Comparison of ENCODE assay signal across 1 cellular context in the genomic region with DNA sequence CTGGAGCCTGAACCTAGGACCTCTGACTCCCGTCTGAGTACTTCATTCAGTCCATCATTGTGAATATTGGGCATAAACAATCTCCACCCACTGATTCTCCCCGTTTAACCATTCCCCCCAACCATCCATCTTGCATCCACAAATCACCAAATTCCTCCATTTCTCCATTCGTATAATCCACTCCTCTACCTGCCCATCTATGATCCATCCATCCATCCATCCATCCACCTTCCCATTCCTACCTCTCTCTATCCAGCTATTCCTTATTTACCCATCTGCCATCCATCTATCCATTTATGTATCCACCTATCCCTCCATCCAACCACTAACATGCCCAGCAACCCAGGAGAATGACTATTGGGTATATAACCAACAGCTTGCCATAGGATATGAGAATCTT.
TF ChIP-seq lines count a peak whose summit lies in the region.

No MANE protein-coding gene starts in this region.

TF ChIP-seq in SK-N-SH, 30 proteins besides CTCF, POLR2A, EP300 and RAD21 (continued from another document):
- TF ChIP-seq, protein P1, sequence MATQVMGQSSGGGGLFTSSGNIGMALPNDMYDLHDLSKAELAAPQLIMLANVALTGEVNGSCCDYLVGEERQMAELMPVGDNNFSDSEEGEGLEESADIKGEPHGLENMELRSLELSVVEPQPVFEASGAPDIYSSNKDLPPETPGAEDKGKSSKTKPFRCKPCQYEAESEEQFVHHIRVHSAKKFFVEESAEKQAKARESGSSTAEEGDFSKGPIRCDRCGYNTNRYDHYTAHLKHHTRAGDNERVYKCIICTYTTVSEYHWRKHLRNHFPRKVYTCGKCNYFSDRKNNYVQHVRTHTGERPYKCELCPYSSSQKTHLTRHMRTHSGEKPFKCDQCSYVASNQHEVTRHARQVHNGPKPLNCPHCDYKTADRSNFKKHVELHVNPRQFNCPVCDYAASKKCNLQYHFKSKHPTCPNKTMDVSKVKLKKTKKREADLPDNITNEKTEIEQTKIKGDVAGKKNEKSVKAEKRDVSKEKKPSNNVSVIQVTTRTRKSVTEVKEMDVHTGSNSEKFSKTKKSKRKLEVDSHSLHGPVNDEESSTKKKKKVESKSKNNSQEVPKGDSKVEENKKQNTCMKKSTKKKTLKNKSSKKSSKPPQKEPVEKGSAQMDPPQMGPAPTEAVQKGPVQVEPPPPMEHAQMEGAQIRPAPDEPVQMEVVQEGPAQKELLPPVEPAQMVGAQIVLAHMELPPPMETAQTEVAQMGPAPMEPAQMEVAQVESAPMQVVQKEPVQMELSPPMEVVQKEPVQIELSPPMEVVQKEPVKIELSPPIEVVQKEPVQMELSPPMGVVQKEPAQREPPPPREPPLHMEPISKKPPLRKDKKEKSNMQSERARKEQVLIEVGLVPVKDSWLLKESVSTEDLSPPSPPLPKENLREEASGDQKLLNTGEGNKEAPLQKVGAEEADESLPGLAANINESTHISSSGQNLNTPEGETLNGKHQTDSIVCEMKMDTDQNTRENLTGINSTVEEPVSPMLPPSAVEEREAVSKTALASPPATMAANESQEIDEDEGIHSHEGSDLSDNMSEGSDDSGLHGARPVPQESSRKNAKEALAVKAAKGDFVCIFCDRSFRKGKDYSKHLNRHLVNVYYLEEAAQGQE (IDR thresholded peaks at IDR 0.05; ENCODE audit: low read depth, low read length) = no peak
- no peak for TF ChIP-seq ELF1 (IDR thresholded peaks at IDR 0.05)
- no peak for TF ChIP-seq PBX3 (IDR thresholded peaks at IDR 0.05)
- TF ChIP-seq JUND (IDR thresholded peaks at IDR 0.05) = no peak
- no peak for TF ChIP-seq YY1 (IDR thresholded peaks at IDR 0.05; ENCODE audit: low read depth)
- no peak for TF ChIP-seq NRF1 (IDR thresholded peaks at IDR 0.05; ENCODE audit: low read depth, low read length)
- TF ChIP-seq MXI1 (IDR thresholded peaks at IDR 0.05; ENCODE audit: low read depth, low read length) = no peak
- no peak for TF ChIP-seq SMC3 (IDR thresholded peaks at IDR 0.05; ENCODE audit: low read depth, low read length)
- TF ChIP-seq RCOR1 (IDR thresholded peaks at IDR 0.05; ENCODE audit: low read length) = no peak
